In the genomic region with DNA sequence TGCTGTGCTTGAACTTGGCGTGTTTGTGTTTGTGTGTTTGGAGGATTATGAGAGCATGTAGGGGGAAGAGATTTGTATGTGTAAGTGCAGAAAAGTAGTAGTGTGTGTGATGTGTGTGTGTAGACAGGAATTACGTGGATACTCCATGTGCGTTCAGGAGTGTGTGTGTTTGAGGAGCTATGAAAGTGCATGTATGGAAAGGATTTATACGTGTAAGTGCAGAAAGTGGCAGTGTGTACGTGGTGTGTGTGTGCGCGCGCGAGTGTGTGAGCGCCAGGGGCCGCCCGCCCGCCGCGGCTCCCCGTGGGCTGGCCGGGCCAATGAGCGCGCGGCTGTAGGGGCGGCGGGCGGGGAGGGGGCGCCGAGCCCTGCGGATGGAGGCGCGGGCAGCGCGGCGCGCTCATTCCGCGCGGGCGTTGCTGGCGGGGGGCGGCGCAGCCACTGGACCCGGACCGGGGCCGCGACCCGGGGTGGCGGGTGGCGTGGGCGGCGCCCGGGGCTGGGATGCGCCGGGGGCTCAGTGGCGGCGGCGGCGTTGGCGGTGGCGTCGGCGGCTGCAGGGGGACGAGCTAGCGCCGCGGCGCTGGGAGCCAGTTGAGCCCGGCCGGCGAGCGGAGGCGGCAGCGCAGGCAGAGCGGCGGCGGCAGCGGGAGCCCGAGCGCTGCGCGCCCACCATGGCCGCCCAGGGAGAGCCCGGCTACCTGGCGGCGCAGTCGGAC, we compare ENCODE assay signal across 8 cellular contexts. TPM values are rescaled to one million over a fixed set of nuclear protein-coding genes. Genes with fewer than 3 reads are reported as not detected.
A peak's percentile ranks its signal among the peaks of the same experiment; 100 is the strongest.
DNase-seq lines count a peak whose midpoint lies in the region; ATAC-seq and TF ChIP-seq lines count a peak whose summit lies in the region.

Gene BICC1 (plus strand): TSS at position 403 of the 719 bp plus-strand sequence. CDS start 272 bp downstream, at position 675.

- peaks cover 3% of the 10 kb centered on the region; the same call in 1 of the 2 replicates for H3K36me3 ChIP-seq in WERI-Rb-1
- H3K36me3 ChIP-seq in mucosa of descending colon (ENCODE audit: low read depth) = no peaks in the 10 kb centered on the region
- H3K36me3 ChIP-seq in tibial nerve = no peaks in the 10 kb centered on the region

- no peak for TF ChIP-seq EP300 in tibial nerve (IDR thresholded peaks at IDR 0.05)

- H3K9me3 ChIP-seq in WERI-Rb-1 (ENCODE audit: severe bottlenecking) (no peaks in the 10 kb centered on the region), mucosa of descending colon (no peaks in the 10 kb centered on the region), tibial nerve (no peaks in the 10 kb centered on the region)

- 0 to 1% methylated on average over 32 to 42 of the region's 83 CpGs for WGBS in tibial nerve, 2 donors

- TF ChIP-seq CTCF in WERI-Rb-1 (IDR thresholded peaks at IDR 0.05; ENCODE audit: low read depth, low read length) (peak; percentile 9; the same call in 1 of the 2 replicates), mucosa of descending colon (IDR thresholded peaks at IDR 0.05) (no peak), tibial nerve (IDR thresholded peaks at IDR 0.05) (no peak)

- H3K4me1 ChIP-seq in mucosa of descending colon (ENCODE audit: low read depth) = peaks cover 12% of the 10 kb centered on the region
- H3K4me1 ChIP-seq in tibial nerve = peaks cover 0 to 13% (median 0%) of the 10 kb centered on the region in 4 donors

- H3K27me3 ChIP-seq in WERI-Rb-1 (ENCODE audit: insufficient read depth, low read depth, severe bottlenecking) = no peaks in the 10 kb centered on the region
- H3K27me3 ChIP-seq in tibial nerve = no peaks in the 10 kb centered on the region

- intact Hi-C loops in mucosa of descending colon (cut with DNase I, micrococcal nuclease) = no loop called here

- peak within 1 kb of the TSS; percentile 63 for H3K4me3 ChIP-seq in WERI-Rb-1 (ENCODE audit: low read depth, low read length)
- peak within 1 kb of the TSS; percentile 22 for H3K4me3 ChIP-seq in mucosa of descending colon
- H3K4me3 ChIP-seq in tibial nerve = peak within 1 kb of the TSS; percentile 54 to 80 (median 56)

- peak; percentile 63 for ATAC-seq in HG03354 (IDR thresholded peaks at IDR 0.05; ENCODE audit: poor library complexity, severe bottlenecking, unreplicated experiment)
- peak; percentile 70 for ATAC-seq in mucosa of descending colon

- TF ChIP-seq POLR2A in tibial nerve (IDR thresholded peaks at IDR 0.05) (peak in 1 of 2 donors; percentile 31), erythroblast (IDR thresholded peaks at IDR 0.05; ENCODE audit: low read length) (no peak)

- DNase-seq in Daoy (ENCODE audit: low read depth) = peak; percentile 64
- peak; percentile 55 for DNase-seq in WERI-Rb-1
- DNase-seq in fibroblast of gingiva (ENCODE audit: low read depth) = peak; percentile 66
- DNase-seq in mucosa of descending colon = peak in 2 of 3 donors; percentile 29 to 48
- DNase-seq in tibial nerve (ENCODE audit: low spot score in 2 of 2) = peak; percentile 34 to 40
- no peak for DNase-seq in DMS153 treated with DMSO at 0.1 percent for 48 hours (lab: John Stamatoyannopoulos, UW; ENCODE audit: unreplicated experiment)
- DNase-seq in erythroblast (lab: John Stamatoyannopoulos, UW) = no peak

- H3K27ac ChIP-seq in WERI-Rb-1 = peak within 1 kb of the TSS; percentile 49; the same call in 1 of the 2 replicates
- H3K27ac ChIP-seq in tibial nerve = peak within 1 kb of the TSS; percentile 48 to 83 (median 64)

RNA-seq across cellular contexts. Expression of gene BICC1, which starts in this region (rescaled TPM):
- 9.1 and 12.2 TPM in 2 replicates for total RNA-seq in Daoy (2014; rRNA removed; shearing (Covaris generic))
- 1 to 10 TPM; 1.1 to 5.9 (median 3.5) TPM for total RNA-seq in mucosa of descending colon
- 10 to 100 TPM; 28.8 to 39.0 (median 30.5) TPM for total RNA-seq in tibial nerve

Comparison
In these comparisons a context has a peak if more than half of its experiments do, and no peak if none do; other contexts are left out.
1. DNase-seq: peak in Daoy (single experiment), WERI-Rb-1 (single experiment), fibroblast of gingiva (single experiment), mucosa of descending colon (2 of 3) and tibial nerve (2 of 2); none in DMS153 treated with DMSO at 0.1 percent for 48 hours (single experiment) and erythroblast (0 of 2).
2. Peak in every context shown above with its lines, with median percentiles within 50 percentile points of each other: H3K4me3 ChIP-seq.